1 cellular context compared by ENCODE assay signal in genomic region chr2:216414772-216415319, GRCh38.
TF ChIP-seq lines count a peak whose summit lies in the region.

No MANE protein-coding gene starts in this region.

TF ChIP-seq in endothelial cell of umbilical vein, 7 proteins besides CTCF, POLR2A, EP300 and RAD21:
- TF ChIP-seq JUN (IDR thresholded peaks at IDR 0.05; ENCODE audit: borderline replicate concordance, insufficient read depth, insufficient read length, low read depth) (no peak), FOS (IDR thresholded peaks at IDR 0.05; ENCODE audit: borderline replicate concordance, insufficient read depth, low read length) (no peak), GATA2 (IDR thresholded peaks at IDR 0.05; ENCODE audit: insufficient read depth, insufficient read length, low read depth, low read length) (no peak), MYC (IDR thresholded peaks at IDR 0.05; ENCODE audit: low read depth, low read length) (no peak), EZH2 (IDR thresholded peaks at IDR 0.05; ENCODE audit: borderline replicate concordance, low read depth, low read length, severe bottlenecking) (no peak), POLR2AphosphoS5 (IDR thresholded peaks at IDR 0.05; ENCODE audit: insufficient read depth, low read depth, low read length) (no peak)
- TF ChIP-seq, protein P1, sequence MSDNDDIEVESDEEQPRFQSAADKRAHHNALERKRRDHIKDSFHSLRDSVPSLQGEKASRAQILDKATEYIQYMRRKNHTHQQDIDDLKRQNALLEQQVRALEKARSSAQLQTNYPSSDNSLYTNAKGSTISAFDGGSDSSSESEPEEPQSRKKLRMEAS (IDR thresholded peaks at IDR 0.05; ENCODE audit: insufficient read depth, insufficient read length): no peak
